ENCODE assay signal across 18 cellular contexts in genomic region chr14:71314717-71315116, GRCh38.
"Had no signal": no experiment of that assay in that cellular context is flagged by ENCODE, and none has a peak within 500 bp of the region (broad histone marks: within the 10 kb centered on the region; RNA-seq: fewer than 3 reads in every experiment).

No MANE protein-coding gene starts in this region.

- ATAC-seq: activated CD4-positive, CD25-positive, alpha-beta regulatory T cell treated with anti-CD3 and anti-CD28 coated beads, Interleukin-2, amount 50 U/mL, for 24 hours; activated naive CD8-positive, alpha-beta T cell treated with anti-CD3 and anti-CD28 coated beads, Interleukin-2, amount 50 U/mL, for 24 hours; natural killer cell treated with Interleukin-12 subunit alpha and Interleukin-12 subunit beta and Interleukin-15 and Interleukin-18, amount 100 ng/mL, for 72 hours; right cardiac atrium; T-helper 17 cell; upper lobe of right lung had no signal

- FAIRE-seq: endometrium had no signal

- H3K27me3 ChIP-seq: ovary, thyroid gland, upper lobe of right lung had no signal

- H3K4me3 ChIP-seq: coronary artery, ovary, thyroid gland, upper lobe of right lung had no signal

- H3K27ac ChIP-seq: coronary artery, neutrophil, ovary, thyroid gland, upper lobe of right lung had no signal

- DNase-seq: activated CD4-positive, alpha-beta memory T cell treated with anti-CD3 and anti-CD28 coated beads, Interleukin-2, amount 10 ng/mL, durations not matched to agents 7 days and 5 days; activated CD4-positive, alpha-beta T cell treated with anti-CD3 and anti-CD28 coated beads, Interleukin-2, amount 10 ng/mL, durations not matched to agents 24 days and 14 days; activated gamma-delta T cell; activated naive CD4-positive, alpha-beta T cell treated with anti-CD3 and anti-CD28 coated beads, Interleukin-2, amount 50 U/mL, for 16 hours; activated naive CD8-positive, alpha-beta T cell treated with anti-CD3 and anti-CD28 coated beads, Interleukin-2, amount 50 U/mL, for 24 hours; cerebellar nuclear complex; ovary; right cardiac atrium; stimulated activated CD4-positive, alpha-beta T cell treated with anti-CD3 and anti-CD28 coated beads, Interleukin-1b, Interleukin-23, amount 100 ng/mL, for 48 hours; substantia nigra; T-helper 17 cell; thyroid gland; upper lobe of right lung had no signal

- H3K4me1 ChIP-seq: thyroid gland, upper lobe of right lung had no signal

- H3K36me3 ChIP-seq: neutrophil, ovary, thyroid gland, upper lobe of right lung had no signal

- H3K9me3 ChIP-seq: neutrophil, ovary, thyroid gland, upper lobe of right lung had no signal
